In genomic region chr19:1243768-1244692, GRCh38 we compare ENCODE assay signal across 8 cellular contexts. TPM values are rescaled to one million over a fixed set of nuclear protein-coding genes. Genes with fewer than 3 reads are reported as not detected.
A peak's percentile ranks its signal among the peaks of the same experiment; 100 is the strongest.
DNase-seq lines count a peak whose midpoint lies in the region; ATAC-seq and TF ChIP-seq lines count a peak whose summit lies in the region.

No MANE protein-coding gene starts in this region.

- no peak overlapping the region for H2AFZ ChIP-seq in OCI-LY7 (ENCODE audit: low read length)

- 38 to 39% methylated on average over 33 of the region's 33 CpGs for WGBS in esophagus, 2 donors

- peaks cover 78% of the 10 kb centered on the region for H3K4me1 ChIP-seq in BLaER1
- H3K4me1 ChIP-seq in HAP-1, result peaks cover 31% of the 10 kb centered on the region
- H3K4me1 ChIP-seq in OCI-LY7 (ENCODE audit: insufficient read depth, low read length, poor library complexity, severe bottlenecking), result peaks cover 58% of the 10 kb centered on the region
- peaks cover 5 to 31% of the 10 kb centered on the region in 2 donors for H3K4me1 ChIP-seq in esophagus (ENCODE audit: control insufficient read depth in 2 of 2, insufficient read depth in 2 of 2, low read length in 1 of 2)
- peaks cover 29 to 33% of the 10 kb centered on the region in 2 donors for H3K4me1 ChIP-seq in naive thymus-derived CD4-positive, alpha-beta T cell (ENCODE audit: control insufficient read depth in 2 of 2, insufficient read depth in 2 of 2, low read length in 2 of 2)

- peak overlapping the region; percentile 94 for H3K4me3 Mint-ChIP-seq in activated T-cell treated with anti-CD3 and anti-CD28 coated beads, Interleukin-2, amount 50 U/mL, for 24 hours
- peak overlapping the region in 8 of 10 donors; percentile 19 to 87 (median 62) for H3K4me3 Mint-ChIP-seq in naive thymus-derived CD4-positive, alpha-beta T cell
- peak overlapping the region; percentile 84 to 86 for H3K4me3 Mint-ChIP-seq in stimulated activated naive B cell treated with anti-CD40 and anti-IgM and Interleukin-4, amounts not matched to agents 10 μg/mL and 1 μg/mL and 100 μg/mL, for 72 hours

- peak overlapping the region; percentile 95 for H3K9ac ChIP-seq in BLaER1

- H3K27ac Mint-ChIP-seq in activated T-cell treated with anti-CD3 and anti-CD28 coated beads, Interleukin-2, amount 50 U/mL, for 24 hours, result peak overlapping the region; percentile 92
- peak overlapping the region in 8 of 9 donors; percentile 61 to 94 (median 80) for H3K27ac Mint-ChIP-seq in naive thymus-derived CD4-positive, alpha-beta T cell
- H3K27ac Mint-ChIP-seq in stimulated activated naive B cell treated with anti-CD40 and anti-IgM and Interleukin-4, amounts not matched to agents 10 μg/mL and 1 μg/mL and 100 μg/mL, for 72 hours, result peak overlapping the region; percentile 92

- DNase-seq in HAP-1 (ENCODE audit: low spot score in 2 of 2) (peak; percentile 75 to 88), OCI-LY7 (ENCODE audit: low spot score) (peak; percentile 91)
- peak; percentile 93 for DNase-seq in activated T-cell treated with anti-CD3 and anti-CD28 coated beads, Interleukin-2, amount 50 U/mL, for 24 hours
- peak; percentile 75 to 88 (median 83) for DNase-seq in naive thymus-derived CD4-positive, alpha-beta T cell
- peak; percentile 81 for DNase-seq in stimulated activated naive B cell treated with anti-CD40 and anti-IgM and Interleukin-4, amounts not matched to agents 10 μg/mL and 1 μg/mL and 100 μg/mL, for 72 hours

- CTCF ChIA-PET in OCI-LY7 (lab: Charles Lee; ENCODE audit: unreplicated experiment), result interaction anchor here (0.6 to 2.7 kb wide), 4 partner anchors 22 to 177 kb away, joined by 3 to 24 read pairs (median 10); partner anchors contain the start of genes ARHGAP45 and CIRBP
- CTCF ChIA-PET in naive thymus-derived CD4-positive, alpha-beta T cell (lab: Charles Lee), result interaction anchor here (0.6 to 4.8 kb wide), 20 partner anchors 9 to 213 kb away, joined by 3 to 164 read pairs (median 6); partner anchors contain the start of genes CIRBP, FAM174C and NDUFS7

- in situ Hi-C loops in HAP-1 (cut with MboI; ENCODE audit: low sequenced_read_pairs), result loop anchor here (10.0 kb wide), 1 partner anchor 319 kb away; the partner anchor contains the start of gene ARID3A

- H3K36me3 Mint-ChIP-seq in activated T-cell treated with anti-CD3 and anti-CD28 coated beads, Interleukin-2, amount 50 U/mL, for 24 hours (ENCODE audit: low read depth), result peaks cover 39% of the 10 kb centered on the region
- peaks cover 0 to 2% (median 0%) of the 10 kb centered on the region in 5 donors for H3K36me3 Mint-ChIP-seq in naive thymus-derived CD4-positive, alpha-beta T cell
- H3K36me3 Mint-ChIP-seq in stimulated activated naive B cell treated with anti-CD40 and anti-IgM and Interleukin-4, amounts not matched to agents 10 μg/mL and 1 μg/mL and 100 μg/mL, for 72 hours, result peaks cover 0 to 1% of the 10 kb centered on the region in 2 donors

- BruUV-seq in OCI-LY7 (replicated peaks; lab: Mats Ljungman, UMichigan), result TSS peak; percentile 77

- H3K27me3 ChIP-seq in BLaER1, result peaks cover 10% of the 10 kb centered on the region
- no peaks in the 10 kb centered on the region for H3K27me3 ChIP-seq in HAP-1 (ENCODE audit: low read depth)
- H3K27me3 ChIP-seq in esophagus (ENCODE audit: control insufficient read depth in 1 of 2, insufficient read depth in 2 of 2, low read length in 2 of 2), result no peaks in the 10 kb centered on the region
- H3K27me3 ChIP-seq in naive thymus-derived CD4-positive, alpha-beta T cell (ENCODE audit: control insufficient read depth in 2 of 2, insufficient read depth in 2 of 2, low read length in 2 of 2), result no peaks in the 10 kb centered on the region

- no peaks in the 10 kb centered on the region for H3K9me3 ChIP-seq in BLaER1
- no peaks in the 10 kb centered on the region for H3K9me3 ChIP-seq in HAP-1
- H3K9me3 ChIP-seq in OCI-LY7 (ENCODE audit: low read length), result no peaks in the 10 kb centered on the region
- H3K9me3 ChIP-seq in esophagus (ENCODE audit: control insufficient read depth in 2 of 2, insufficient read depth in 1 of 2, low read depth in 1 of 2, low read length in 1 of 2), result no peaks in the 10 kb centered on the region
- H3K9me3 ChIP-seq in naive thymus-derived CD4-positive, alpha-beta T cell (ENCODE audit: control insufficient read depth in 2 of 3, low read length in 3 of 3), result no peaks in the 10 kb centered on the region

- peaks cover 5% of the 10 kb centered on the region for H3K27me3 Mint-ChIP-seq in activated T-cell treated with anti-CD3 and anti-CD28 coated beads, Interleukin-2, amount 50 U/mL, for 24 hours
- peaks cover 0 to 10% (median 0%) of the 10 kb centered on the region in 5 donors for H3K27me3 Mint-ChIP-seq in naive thymus-derived CD4-positive, alpha-beta T cell
- peaks cover 0 to under 1% of the 10 kb centered on the region in 2 donors for H3K27me3 Mint-ChIP-seq in stimulated activated naive B cell treated with anti-CD40 and anti-IgM and Interleukin-4, amounts not matched to agents 10 μg/mL and 1 μg/mL and 100 μg/mL, for 72 hours

- H3K36me3 ChIP-seq in BLaER1 (peaks cover 13% of the 10 kb centered on the region; the same call in 1 of the 2 replicates), HAP-1 (replicated peaks) (peaks cover 21% of the 10 kb centered on the region), OCI-LY7 (ENCODE audit: insufficient read depth, low read length) (peaks cover 27% of the 10 kb centered on the region), esophagus (ENCODE audit: control insufficient read depth in 2 of 2, insufficient read depth in 2 of 2, low read length in 1 of 2) (no peaks in the 10 kb centered on the region)
- H3K36me3 ChIP-seq in naive thymus-derived CD4-positive, alpha-beta T cell (ENCODE audit: control insufficient read depth in 2 of 3, insufficient read depth in 3 of 3, low read length in 3 of 3), result no peaks in the 10 kb centered on the region

- H3K27ac ChIP-seq in BLaER1 (peak overlapping the region; percentile 61), OCI-LY7 (ENCODE audit: low read depth, low read length, poor library complexity, severe bottlenecking) (peak overlapping the region; percentile 63), esophagus (ENCODE audit: low read depth in 2 of 2, low read length in 1 of 2) (peak overlapping the region; percentile 88 to 96)
- peak overlapping the region; percentile 42 for H3K27ac ChIP-seq in naive thymus-derived CD4-positive, alpha-beta T cell (ENCODE audit: low read depth, low read length)

- no peaks in the 10 kb centered on the region for H3K9me2 ChIP-seq in OCI-LY7 (ENCODE audit: insufficient read depth, low read length)

- peak; percentile 92 for TF ChIP-seq CTCF in OCI-LY7 (conservative IDR thresholded peaks at IDR 0.05; ENCODE audit: low read length)

- H4K20me1 ChIP-seq in BLaER1 (peaks cover 35% of the 10 kb centered on the region), OCI-LY7 (ENCODE audit: insufficient read depth, low read length) (no peaks in the 10 kb centered on the region)

- H3K9me3 Mint-ChIP-seq in activated T-cell treated with anti-CD3 and anti-CD28 coated beads, Interleukin-2, amount 50 U/mL, for 24 hours, result no peaks in the 10 kb centered on the region
- peaks cover 0 to 3% (median 0%) of the 10 kb centered on the region in 11 donors for H3K9me3 Mint-ChIP-seq in naive thymus-derived CD4-positive, alpha-beta T cell
- no peaks in the 10 kb centered on the region for H3K9me3 Mint-ChIP-seq in stimulated activated naive B cell treated with anti-CD40 and anti-IgM and Interleukin-4, amounts not matched to agents 10 μg/mL and 1 μg/mL and 100 μg/mL, for 72 hours

- peaks cover 53% of the 10 kb centered on the region for H3K4me1 Mint-ChIP-seq in activated T-cell treated with anti-CD3 and anti-CD28 coated beads, Interleukin-2, amount 50 U/mL, for 24 hours (ENCODE audit: low read depth)
- peaks cover 7 to 37% (median 15%) of the 10 kb centered on the region in 7 donors for H3K4me1 Mint-ChIP-seq in naive thymus-derived CD4-positive, alpha-beta T cell
- H3K4me1 Mint-ChIP-seq in stimulated activated naive B cell treated with anti-CD40 and anti-IgM and Interleukin-4, amounts not matched to agents 10 μg/mL and 1 μg/mL and 100 μg/mL, for 72 hours, result peaks cover 22 to 57% of the 10 kb centered on the region in 2 donors

- intact Hi-C loops in OCI-LY7 (cut with micrococcal nuclease; ENCODE audit: unreplicated experiment), result loop anchor here (1.0 kb wide), 1 partner anchor 23 kb away; no protein-coding TSS in a partner anchor
- intact Hi-C loops in naive thymus-derived CD4-positive, alpha-beta T cell (cut with micrococcal nuclease), result loop anchor here (1.0 to 10.0 kb wide), 7 partner anchors 22 to 579 kb away; partner anchors contain the start of genes DAZAP1 (in 1 of the 2), GAMT (in 1 of the 2), PTBP1 (in 1 of the 2) and RNF126 (in 1 of the 2)

- ATAC-seq in naive thymus-derived CD4-positive, alpha-beta T cell, result peak; percentile 56
- peak; percentile 57 to 60 for ATAC-seq in stimulated activated naive B cell treated with anti-CD40 and anti-IgM and Interleukin-4, amounts not matched to agents 10 μg/mL and 1 μg/mL and 100 μg/mL, for 72 hours (replicated peaks)
- ATAC-seq in GM18502 (IDR thresholded peaks at IDR 0.05; ENCODE audit: poor library complexity, unreplicated experiment), result no peak

- H3K4me2 ChIP-seq in BLaER1, result peak overlapping the region; percentile 98
- peak overlapping the region; percentile 86 for H3K4me2 ChIP-seq in OCI-LY7 (ENCODE audit: low read length)

- peaks cover 18% of the 10 kb centered on the region; the same call in 1 of the 2 replicates for H3K79me2 ChIP-seq in OCI-LY7 (ENCODE audit: insufficient read depth, low read depth, low read length)

- H3K4me3 ChIP-seq in BLaER1 (peak overlapping the region; percentile 95), HAP-1 (no peak overlapping the region), OCI-LY7 (ENCODE audit: low read depth, low read length, poor library complexity, severe bottlenecking) (peak overlapping the region; percentile 89), esophagus (ENCODE audit: low read depth in 1 of 2, low read length in 2 of 2) (peak overlapping the region; percentile 19 to 48)
- no peak overlapping the region for H3K4me3 ChIP-seq in naive thymus-derived CD4-positive, alpha-beta T cell (ENCODE audit: low read length)

- POLR2A ChIA-PET in OCI-LY7 (lab: Charles Lee), result interaction anchor here (0.6 to 2.9 kb wide), 7 partner anchors 9 to 186 kb away, joined by 3 to 23 read pairs (median 4); partner anchors contain the start of gene CIRBP
- POLR2A ChIA-PET in naive thymus-derived CD4-positive, alpha-beta T cell (lab: Charles Lee), result interaction anchor here (0.6 to 7.7 kb wide), 14 partner anchors 9 to 538 kb away, joined by 3 to 366 read pairs (median 3); partner anchors contain the start of genes ARHGAP45, CIRBP and FAM174C

RNA-seq across cellular contexts. Expression of gene ATP5F1D, which starts 2.5 kb away (rescaled TPM):
- total RNA-seq in OCI-LY7 (2014; rRNA removed; shearing (Covaris generic)), result 51.8 and 82.1 TPM in 2 replicates
- 207 and 266 TPM in 2 replicates for total RNA-seq in OCI-LY7 (2022)
- 100 to 1,000 TPM; 234 to 289 TPM for polyA plus RNA-seq in esophagus
- 100 to 1,000 TPM in 3 of 5 experiments, 10 to 100 TPM in 2; 90.6 to 178 (median 102) TPM for total RNA-seq in naive thymus-derived CD4-positive, alpha-beta T cell
- 100 to 1,000 TPM; 209 to 302 TPM for polyA plus RNA-seq in naive thymus-derived CD4-positive, alpha-beta T cell

RNA-seq across cellular contexts. Expression of gene MIDN, which starts 4.4 kb away (rescaled TPM):
- total RNA-seq in OCI-LY7 (2014; rRNA removed; shearing (Covaris generic)), result 11.7 and 20.3 TPM in 2 replicates
- total RNA-seq in OCI-LY7 (2022), result 70.9 and 75.8 TPM in 2 replicates
- polyA plus RNA-seq in esophagus, result 10 to 100 TPM; 36.4 to 38.7 TPM
- total RNA-seq in naive thymus-derived CD4-positive, alpha-beta T cell, result 100 to 1,000 TPM in 2 of 5 experiments, 10 to 100 TPM in 3; 22.6 to 310 (median 78.1) TPM
- polyA plus RNA-seq in naive thymus-derived CD4-positive, alpha-beta T cell, result 1 to 10 TPM; 1.4 to 3.6 TPM

RNA-seq across cellular contexts. Expression of gene CBARP, which starts 6.2 kb away (rescaled TPM):
- 0.09 and 0.33 TPM in 2 replicates for total RNA-seq in OCI-LY7 (2014; rRNA removed; shearing (Covaris generic))
- total RNA-seq in OCI-LY7 (2022), result 0.13 and 0.18 TPM in 2 replicates
- 1 to 10 TPM in 1 of 2 donors, under 1 TPM in 1; 0.95 to 1.3 TPM for polyA plus RNA-seq in esophagus
- total RNA-seq in naive thymus-derived CD4-positive, alpha-beta T cell, result under 1 TPM in 2 of 5 experiments, not detected in 3; 0.15 to 0.27 TPM
- polyA plus RNA-seq in naive thymus-derived CD4-positive, alpha-beta T cell, result not detected

RNA-seq across cellular contexts. Expression of gene CIRBP, which starts 25.1 kb away (rescaled TPM):
- 278 and 287 TPM in 2 replicates for total RNA-seq in OCI-LY7 (2014; rRNA removed; shearing (Covaris generic))
- total RNA-seq in OCI-LY7 (2022), result 309 and 321 TPM in 2 replicates
- 100 to 1,000 TPM; 231 to 265 TPM for polyA plus RNA-seq in esophagus
- total RNA-seq in naive thymus-derived CD4-positive, alpha-beta T cell, result 100 to 1,000 TPM; 237 to 629 (median 524) TPM
- 100 to 1,000 TPM; 233 to 247 TPM for polyA plus RNA-seq in naive thymus-derived CD4-positive, alpha-beta T cell

RNA-seq across cellular contexts. Expression of gene FAM174C, which starts 31.3 kb away (rescaled TPM):
- 52.6 and 53.2 TPM in 2 replicates for total RNA-seq in OCI-LY7 (2014; rRNA removed; shearing (Covaris generic))
- 79.8 and 81.5 TPM in 2 replicates for total RNA-seq in OCI-LY7 (2022)
- polyA plus RNA-seq in esophagus, result 10 to 100 TPM; 45.8 to 46.7 TPM
- total RNA-seq in naive thymus-derived CD4-positive, alpha-beta T cell, result 10 to 100 TPM; 31.7 to 57.3 (median 47.7) TPM
- polyA plus RNA-seq in naive thymus-derived CD4-positive, alpha-beta T cell, result 10 to 100 TPM; 75.0 to 78.8 TPM

Comparison
In these comparisons a context has a peak if more than half of its experiments do, and no peak if none do; other contexts are left out.
1. H3K27ac ChIP-seq: peak in every context shown above with its lines; median percentile 92 in esophagus; 63 in OCI-LY7; 61 in BLaER1; 42 in naive thymus-derived CD4-positive, alpha-beta T cell.
2. H3K4me3 ChIP-seq: peak in BLaER1 (single experiment), OCI-LY7 (single experiment) and esophagus (2 of 2); none in HAP-1 (single experiment) and naive thymus-derived CD4-positive, alpha-beta T cell (single experiment).
3. Peak in every context shown above with its lines, with median percentiles within 50 percentile points of each other: DNase-seq, H3K27ac Mint-ChIP-seq and H3K4me3 Mint-ChIP-seq.